In genomic region chr14:25052921-25053320, GRCh38 we compare ENCODE assay signal across 6 cellular contexts. TPM values are rescaled to one million over a fixed set of nuclear protein-coding genes. Genes with fewer than 3 reads are reported as not detected.
"Had no signal": no experiment of that assay in that cellular context is flagged by ENCODE, and none has a peak within 500 bp of the region (broad histone marks: within the 10 kb centered on the region; RNA-seq: fewer than 3 reads in every experiment).

No MANE protein-coding gene starts in this region.

- FAIRE-seq: H54, HTR-8/SVneo had no signal

- DNase-seq: GOT3, H9, HCEC 1CT had no signal

RNA-seq across cellular contexts. Expression of gene STXBP6, which starts 3.0 kb away (rescaled TPM):
- polyA plus RNA-seq: IgD-negative memory B cell had no signal
